In the genomic region with DNA sequence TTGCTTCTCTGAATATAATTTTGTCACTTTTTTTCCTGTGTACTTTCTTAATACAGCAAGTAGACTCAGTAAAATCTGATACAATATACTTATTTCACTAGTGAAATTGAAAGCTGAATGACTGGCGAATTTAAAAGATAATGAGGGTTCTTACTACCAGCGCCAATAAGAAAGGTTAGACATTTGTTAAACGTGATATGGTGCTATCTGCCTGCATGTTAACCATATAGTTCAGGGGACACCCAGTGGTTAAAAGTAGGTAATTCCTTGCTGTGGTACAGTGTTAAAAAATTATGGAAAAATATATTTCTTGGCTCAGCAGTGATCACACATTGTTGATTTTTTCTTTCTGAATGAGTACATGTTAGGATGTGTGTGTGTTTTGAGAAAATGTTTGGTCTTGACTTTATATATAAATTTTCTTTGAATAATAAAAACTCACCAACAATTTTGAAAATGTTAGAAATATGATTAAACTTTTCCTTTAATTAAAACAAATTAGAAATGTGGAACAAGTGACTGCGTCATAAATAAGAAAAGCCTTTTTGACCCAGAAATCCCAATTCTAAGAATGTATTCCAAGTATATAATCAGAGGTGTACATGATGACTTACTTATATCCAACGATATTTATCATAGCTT, we compare ENCODE assay signal across 9 cellular contexts. TPM values are rescaled to one million over a fixed set of nuclear protein-coding genes. Genes with fewer than 3 reads are reported as not detected.
DNase-seq lines count a peak whose midpoint lies in the region; ATAC-seq and TF ChIP-seq lines count a peak whose summit lies in the region.
"Had no signal": no experiment of that assay in that cellular context is flagged by ENCODE, and none has a peak within 500 bp of the region (broad histone marks: within the 10 kb centered on the region; RNA-seq: fewer than 3 reads in every experiment).

No MANE protein-coding gene starts in this region.

- ATAC-seq in GM18519 (IDR thresholded peaks at IDR 0.05; ENCODE audit: low FRiP score, unreplicated experiment) (peak; percentile 88), HG03064 (IDR thresholded peaks at IDR 0.05; ENCODE audit: low read depth, unreplicated experiment) (peak; percentile 66), left lung (peak; percentile 84)

- no peak overlapping the region for H3K4me3 ChIP-seq in left lung
- H3K4me3 ChIP-seq: SJSA1 had no signal

- no peaks in the 10 kb centered on the region for H3K27me3 ChIP-seq in left lung
- H3K27me3 ChIP-seq: SJSA1 had no signal

- H3K4me1 ChIP-seq in left lung = peaks cover 6 to 23% of the 10 kb centered on the region in 2 donors

- H3K27ac ChIP-seq in C4-2B = no peak overlapping the region
- H3K27ac ChIP-seq in left lung = no peak overlapping the region
- H3K27ac ChIP-seq: SJSA1 had no signal

- TF ChIP-seq CTCF in C4-2B (conservative IDR thresholded peaks at IDR 0.05) (peak; percentile 89), left lung (IDR thresholded peaks at IDR 0.05) (peak; percentile 32 to 43)

- DNase-seq in NCI-H226 (peak; percentile 32), T47D (ENCODE audit: low read depth in 1 of 2, low spot score in 1 of 2) (peak; percentile 28 to 56), left lung (no peak), posterior vena cava (ENCODE audit: low spot score) (no peak)
- DNase-seq in stimulated activated CD4-positive, alpha-beta T cell treated with anti-CD3 and anti-CD28 coated beads, Interleukin-4, amount 100 ng/mL, for 4 hours = no peak

- peaks cover 0 to 7% of the 10 kb centered on the region in 2 donors for H3K36me3 ChIP-seq in left lung

- in situ Hi-C loops in T47D (cut with HindIII; ENCODE audit: low pct_unique_long_range_greater_than_20kb, low sequenced_read_pairs) = no loop called here

- intact Hi-C loops in left lung (cut with DNase I) (loop anchor here in 1 of 2 donors (10.0 kb wide), 1 partner anchor 73 kb away; no protein-coding TSS in a partner anchor), posterior vena cava (cut with DNase I) (no loop called here)

- H3K9me3 ChIP-seq in left lung = no peaks in the 10 kb centered on the region
- H3K9me3 ChIP-seq: SJSA1 had no signal

RNA-seq across cellular contexts. Expression of a gene that starts 25.8 kb away (rescaled TPM):
- total RNA-seq in left lung = 100 to 1,000 TPM; 232 to 264 TPM
- total RNA-seq in posterior vena cava = 100 to 1,000 TPM; 278 to 312 TPM

Comparison
In these comparisons a context has a peak if more than half of its experiments do, and no peak if none do; other contexts are left out.
1. DNase-seq: peak in NCI-H226 (single experiment) and T47D (2 of 2); none in left lung (0 of 2), posterior vena cava (single experiment) and stimulated activated CD4-positive, alpha-beta T cell treated with anti-CD3 and anti-CD28 coated beads, Interleukin-4, amount 100 ng/mL, for 4 hours (0 of 2).
2. Peak in every context shown above with its lines, with median percentiles within 50 percentile points of each other: ATAC-seq.